Comparison of ENCODE assay signal across 16 cellular contexts in the genomic region with DNA sequence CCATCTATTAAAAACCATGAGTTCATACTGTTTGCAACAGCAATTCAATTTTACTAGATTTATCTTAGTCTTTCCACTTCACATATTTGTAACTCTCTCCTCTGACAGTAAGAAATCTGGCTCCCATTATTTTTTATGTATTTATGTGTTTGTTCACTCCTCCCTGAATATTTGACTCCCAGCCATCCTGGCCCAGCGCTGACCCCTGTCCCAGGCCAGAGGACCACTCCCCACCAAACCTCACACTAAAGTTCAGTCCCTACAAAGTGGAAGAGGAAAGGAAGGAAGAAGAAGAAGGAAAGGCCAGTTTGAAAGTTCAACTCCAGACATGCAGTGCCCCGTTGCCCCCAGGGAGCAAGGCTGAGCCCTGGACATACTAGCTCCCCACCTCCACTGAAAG.
DNase-seq lines count a peak whose midpoint lies in the region; ATAC-seq, FAIRE-seq and TF ChIP-seq lines count a peak whose summit lies in the region.
"Had no signal": no experiment of that assay in that cellular context is flagged by ENCODE, and none has a peak within 500 bp of the region (broad histone marks: within the 10 kb centered on the region; RNA-seq: fewer than 3 reads in every experiment).

No MANE protein-coding gene starts in this region.

- TF ChIP-seq RAD21 in SK-N-SH (IDR thresholded peaks at IDR 0.05; ENCODE audit: low read length), result no peak

- H2AFZ ChIP-seq in trophoblast cell (ENCODE audit: insufficient read depth, low read length, poor library complexity), result peak overlapping the region; percentile 2
- H2AFZ ChIP-seq in SK-N-SH (ENCODE audit: low read depth), result no peak overlapping the region

- no peak overlapping the region for H3K4ac ChIP-seq in trophoblast cell (ENCODE audit: low read depth, low read length)

- H3K14ac ChIP-seq in trophoblast cell (ENCODE audit: low read length), result no peak overlapping the region

- no peaks in the 10 kb centered on the region for H3K9me2 ChIP-seq in SK-N-SH

- no peaks in the 10 kb centered on the region for H3K9me3 Mint-ChIP-seq in mesothelial cell of epicardium
- H3K9me3 Mint-ChIP-seq: CD8-positive, alpha-beta T cell; H9 had no signal

- no peak for ATAC-seq in HG03439 (IDR thresholded peaks at IDR 0.05; ENCODE audit: unreplicated experiment)
- ATAC-seq: CD8-positive, alpha-beta T cell; GM12878 had no signal

- peaks cover 25% of the 10 kb centered on the region for H3K4me1 Mint-ChIP-seq in mesothelial cell of epicardium
- H3K4me1 Mint-ChIP-seq: B cell had no signal

- H3K9ac ChIP-seq in trophoblast cell (ENCODE audit: low read length) (no peak overlapping the region), SK-N-SH (no peak overlapping the region)
- H3K9ac ChIP-seq: BLaER1 treated with 17β-estradiol and CSF1 and Interleukin-3, amounts not matched to agents 10 nM and 100 nM had no signal

- no peaks in the 10 kb centered on the region for H3K79me1 ChIP-seq in trophoblast cell (ENCODE audit: low read length)

- H2BK5ac ChIP-seq in trophoblast cell (ENCODE audit: low read depth, low read length, poor library complexity), result no peak overlapping the region

- no peak overlapping the region for H3K23ac ChIP-seq in trophoblast cell (ENCODE audit: low read length)

- H2BK12ac ChIP-seq in trophoblast cell (ENCODE audit: low read length), result no peak overlapping the region

- peak; percentile 83 for FAIRE-seq in endometrium (lab: Jason Lieb, UNC)
- FAIRE-seq: GM12878, GM19239, H1 had no signal

- DNase-seq in mesothelial cell of epicardium (ENCODE audit: low spot score in 2 of 2, unreplicated experiment in 2 of 2) (no peak), trophoblast cell (no peak), RKO (ENCODE audit: low spot score) (no peak), SK-N-SH (no peak)
- DNase-seq: Calu3; CD8-positive, alpha-beta T cell; DMS79 treated with DMSO at 0.1 percent for 48 hours; H9 had no signal

- WGBS in trophoblast cell (ENCODE audit: extremely low coverage, insufficient coverage, insufficient read length), result no CpG with 5 or more reads among the region's 2 CpGs
- WGBS in SK-N-SH (ENCODE audit: low lambda C conversion rate), result 80% methylated on average over 2 of the region's 2 CpGs

- no peaks in the 10 kb centered on the region for H4K20me1 ChIP-seq in SK-N-SH (ENCODE audit: insufficient read depth)
- H4K20me1 ChIP-seq: BLaER1 treated with 17β-estradiol and CSF1 and Interleukin-3, amounts not matched to agents 10 nM and 100 nM had no signal

- H3K4me3 ChIP-seq in trophoblast cell (ENCODE audit: low read depth, low read length) (no peak overlapping the region), SK-N-SH (ENCODE audit: low read depth in 2 of 2, low read length in 1 of 2) (no peak overlapping the region)
- H3K4me3 ChIP-seq: BLaER1 treated with 17β-estradiol and CSF1 and Interleukin-3, amounts not matched to agents 10 nM and 100 nM; GM12878 had no signal

- H3K27me3 Mint-ChIP-seq in mesothelial cell of epicardium (ENCODE audit: low read depth), result no peaks in the 10 kb centered on the region

- no peak for TF ChIP-seq EP300 in SK-N-SH (IDR thresholded peaks at IDR 0.05; ENCODE audit: borderline replicate concordance in 1 of 2, low read depth in 1 of 2, low read length in 1 of 2)

- H3K36me3 Mint-ChIP-seq in mesothelial cell of epicardium, result peaks cover 2% of the 10 kb centered on the region
- H3K36me3 Mint-ChIP-seq: CD8-positive, alpha-beta T cell had no signal

- H3K4me1 ChIP-seq in trophoblast cell (ENCODE audit: control insufficient read depth in 1 of 2, insufficient read depth in 2 of 2, low read length in 2 of 2), result peaks cover 0 to 3% of the 10 kb centered on the region in 2 experiments
- no peaks in the 10 kb centered on the region; a peak in 1 of 4 replicates for H3K4me1 ChIP-seq in SK-N-SH (ENCODE audit: control insufficient read depth in 1 of 2, insufficient read depth in 2 of 2, low read depth in 1 of 2, low read length in 1 of 2)
- H3K4me1 ChIP-seq: BLaER1 treated with 17β-estradiol and CSF1 and Interleukin-3, amounts not matched to agents 10 nM and 100 nM had no signal

- no peaks in the 10 kb centered on the region for H3K9me3 ChIP-seq in trophoblast cell (ENCODE audit: insufficient read depth, low read depth, low read length)
- no peaks in the 10 kb centered on the region for H3K9me3 ChIP-seq in SK-N-SH
- H3K9me3 ChIP-seq: BLaER1 treated with 17β-estradiol and CSF1 and Interleukin-3, amounts not matched to agents 10 nM and 100 nM had no signal

- no peak for TF ChIP-seq CTCF in mesothelial cell of epicardium (IDR thresholded peaks at IDR 0.05; ENCODE audit: unreplicated experiment)
- TF ChIP-seq CTCF in SK-N-SH (IDR thresholded peaks at IDR 0.05), result no peak

- no peak overlapping the region for H4K91ac ChIP-seq in trophoblast cell (ENCODE audit: low read depth, low read length)

- H3K79me2 ChIP-seq in trophoblast cell (ENCODE audit: control insufficient read depth, insufficient read depth, low read length, poor library complexity), result no peaks in the 10 kb centered on the region
- no peaks in the 10 kb centered on the region for H3K79me2 ChIP-seq in SK-N-SH (ENCODE audit: insufficient read depth)

- no peaks in the 10 kb centered on the region for H3F3A ChIP-seq in SK-N-SH (replicated peaks; ENCODE audit: insufficient read depth)

- H4K8ac ChIP-seq in trophoblast cell (ENCODE audit: low read depth, low read length), result no peak overlapping the region

- H4K12ac ChIP-seq in trophoblast cell (ENCODE audit: low read depth, low read length), result no peak overlapping the region

- POLR2A ChIA-PET in SK-N-SH (lab: Yijun Ruan, JAX), result no interaction called here

- CTCF ChIA-PET in SK-N-SH (lab: Yijun Ruan, JAX), result interaction anchor here (0.6 to 1.8 kb wide), 2 partner anchors 19 to 307 kb away, joined by 4 read pairs; no protein-coding TSS in a partner anchor

- H3K27ac ChIP-seq in trophoblast cell (ENCODE audit: low read depth, low read length) (no peak overlapping the region), SK-N-SH (ENCODE audit: low read depth in 2 of 2, low read length in 1 of 2) (no peak overlapping the region)
- H3K27ac ChIP-seq: BLaER1 treated with 17β-estradiol and CSF1 and Interleukin-3, amounts not matched to agents 10 nM and 100 nM; HL-60 had no signal

- no peak overlapping the region for H3K4me3 Mint-ChIP-seq in mesothelial cell of epicardium
- H3K4me3 Mint-ChIP-seq: B cell; CD8-positive, alpha-beta T cell; H9 had no signal

- H2BK120ac ChIP-seq in trophoblast cell (ENCODE audit: insufficient read depth, low read length, poor library complexity), result no peak overlapping the region

- H2AK5ac ChIP-seq in trophoblast cell (ENCODE audit: low read length), result no peak overlapping the region

- no peak overlapping the region for H3K4me2 ChIP-seq in trophoblast cell (ENCODE audit: low read length)
- no peak overlapping the region for H3K4me2 ChIP-seq in SK-N-SH
- H3K4me2 ChIP-seq: BLaER1 treated with 17β-estradiol and CSF1 and Interleukin-3, amounts not matched to agents 10 nM and 100 nM had no signal

- H3K27ac Mint-ChIP-seq in mesothelial cell of epicardium, result peak overlapping the region; percentile 10
- H3K27ac Mint-ChIP-seq: B cell; CD8-positive, alpha-beta T cell had no signal

- no peaks in the 10 kb centered on the region for H3K27me3 ChIP-seq in trophoblast cell (ENCODE audit: insufficient read depth, low read length)
- H3K27me3 ChIP-seq in SK-N-SH (ENCODE audit: insufficient read depth), result no peaks in the 10 kb centered on the region
- H3K27me3 ChIP-seq: BLaER1 treated with 17β-estradiol and CSF1 and Interleukin-3, amounts not matched to agents 10 nM and 100 nM had no signal

- H3K18ac ChIP-seq in trophoblast cell (ENCODE audit: low read length), result no peak overlapping the region

- H3K36me3 ChIP-seq in trophoblast cell (ENCODE audit: control insufficient read depth in 1 of 2, insufficient read depth in 2 of 2, low read length in 2 of 2) (no peaks in the 10 kb centered on the region), SK-N-SH (replicated peaks in 1 of 2; ENCODE audit: control insufficient read depth in 1 of 2, insufficient read depth in 2 of 2, low read length in 1 of 2) (peaks cover 2 to 28% of the 10 kb centered on the region in 2 experiments)
- H3K36me3 ChIP-seq: BLaER1 treated with 17β-estradiol and CSF1 and Interleukin-3, amounts not matched to agents 10 nM and 100 nM had no signal

TF ChIP-seq in SK-N-SH, 30 proteins besides CTCF, POLR2A, EP300 and RAD21:
- no peak for TF ChIP-seq NRF1 (IDR thresholded peaks at IDR 0.05; ENCODE audit: low read depth, low read length)
- no peak for TF ChIP-seq GABPA (IDR thresholded peaks at IDR 0.05; ENCODE audit: low read depth)
- TF ChIP-seq, protein P1, sequence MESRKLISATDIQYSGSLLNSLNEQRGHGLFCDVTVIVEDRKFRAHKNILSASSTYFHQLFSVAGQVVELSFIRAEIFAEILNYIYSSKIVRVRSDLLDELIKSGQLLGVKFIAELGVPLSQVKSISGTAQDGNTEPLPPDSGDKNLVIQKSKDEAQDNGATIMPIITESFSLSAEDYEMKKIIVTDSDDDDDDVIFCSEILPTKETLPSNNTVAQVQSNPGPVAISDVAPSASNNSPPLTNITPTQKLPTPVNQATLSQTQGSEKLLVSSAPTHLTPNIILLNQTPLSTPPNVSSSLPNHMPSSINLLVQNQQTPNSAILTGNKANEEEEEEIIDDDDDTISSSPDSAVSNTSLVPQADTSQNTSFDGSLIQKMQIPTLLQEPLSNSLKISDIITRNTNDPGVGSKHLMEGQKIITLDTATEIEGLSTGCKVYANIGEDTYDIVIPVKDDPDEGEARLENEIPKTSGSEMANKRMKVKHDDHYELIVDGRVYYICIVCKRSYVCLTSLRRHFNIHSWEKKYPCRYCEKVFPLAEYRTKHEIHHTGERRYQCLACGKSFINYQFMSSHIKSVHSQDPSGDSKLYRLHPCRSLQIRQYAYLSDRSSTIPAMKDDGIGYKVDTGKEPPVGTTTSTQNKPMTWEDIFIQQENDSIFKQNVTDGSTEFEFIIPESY (IDR thresholded peaks at IDR 0.05; ENCODE audit: borderline replicate concordance, low read depth), result no peak
- no peak for TF ChIP-seq SMC3 (IDR thresholded peaks at IDR 0.05; ENCODE audit: low read depth, low read length)
- TF ChIP-seq TAF1 (IDR thresholded peaks at IDR 0.05; ENCODE audit: borderline replicate concordance, low read depth, low read length), result no peak
- TF ChIP-seq, protein P2, sequence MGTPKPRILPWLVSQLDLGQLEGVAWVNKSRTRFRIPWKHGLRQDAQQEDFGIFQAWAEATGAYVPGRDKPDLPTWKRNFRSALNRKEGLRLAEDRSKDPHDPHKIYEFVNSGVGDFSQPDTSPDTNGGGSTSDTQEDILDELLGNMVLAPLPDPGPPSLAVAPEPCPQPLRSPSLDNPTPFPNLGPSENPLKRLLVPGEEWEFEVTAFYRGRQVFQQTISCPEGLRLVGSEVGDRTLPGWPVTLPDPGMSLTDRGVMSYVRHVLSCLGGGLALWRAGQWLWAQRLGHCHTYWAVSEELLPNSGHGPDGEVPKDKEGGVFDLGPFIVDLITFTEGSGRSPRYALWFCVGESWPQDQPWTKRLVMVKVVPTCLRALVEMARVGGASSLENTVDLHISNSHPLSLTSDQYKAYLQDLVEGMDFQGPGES (IDR thresholded peaks at IDR 0.05; ENCODE audit: low read depth, low read length), result no peak
- no peak for TF ChIP-seq RFX5 (IDR thresholded peaks at IDR 0.05; ENCODE audit: low read length)
TF ChIP-seq in SK-N-SH: peak in this region for 0.
